11 cellular contexts compared by ENCODE assay signal in genomic region chr18:48140738-48141137, GRCh38.
"Had no signal": no experiment of that assay in that cellular context is flagged by ENCODE, and none has a peak within 500 bp of the region (broad histone marks: within the 10 kb centered on the region; RNA-seq: fewer than 3 reads in every experiment).

No MANE protein-coding gene starts in this region.

- H3K36me3 ChIP-seq: ascending aorta had no signal

- FAIRE-seq: islet of Langerhans had no signal

- DNase-seq: activated CD4-positive, alpha-beta T cell treated with anti-CD3 and anti-CD28 coated beads for 1 hour; activated CD8-positive, alpha-beta memory T cell treated with anti-CD3 and anti-CD28 coated beads, Interleukin-2, amount 50 U/mL, for 4 hours; activated CD8-positive, alpha-beta T cell treated with anti-CD3 and anti-CD28 coated beads for 36 hours; activated T-cell treated with anti-CD3 and anti-CD28 coated beads, Interleukin-2, amount 50 U/mL, for 72 hours; foreskin keratinocyte; head of caudate nucleus had no signal

- H3K9ac ChIP-seq: parathyroid adenoma had no signal

- ATAC-seq: activated CD8-positive, alpha-beta T cell treated with anti-CD3 and anti-CD28 coated beads for 36 hours; activated T-cell treated with anti-CD3 and anti-CD28 coated beads, Interleukin-2, amount 50 U/mL, for 72 hours; foreskin keratinocyte; left lobe of liver had no signal

- H3K4me3 Mint-ChIP-seq: activated CD8-positive, alpha-beta T cell treated with anti-CD3 and anti-CD28 coated beads for 36 hours; activated T-cell treated with anti-CD3 and anti-CD28 coated beads, Interleukin-2, amount 50 U/mL, for 72 hours; T-helper 2 cell treated with Interferon-gamma antibody and Interleukin-4, amounts not matched to agents 5 μg/mL and 100 μg/mL, for 36 hours had no signal

- H3K9me3 ChIP-seq: ascending aorta had no signal

- H3K27ac Mint-ChIP-seq: activated CD8-positive, alpha-beta T cell treated with anti-CD3 and anti-CD28 coated beads for 36 hours; activated T-cell treated with anti-CD3 and anti-CD28 coated beads, Interleukin-2, amount 50 U/mL, for 72 hours; T-helper 2 cell treated with Interferon-gamma antibody and Interleukin-4, amounts not matched to agents 5 μg/mL and 100 μg/mL, for 36 hours had no signal

- H3K27me3 ChIP-seq: ascending aorta had no signal

- H3K9me3 Mint-ChIP-seq: activated CD8-positive, alpha-beta T cell treated with anti-CD3 and anti-CD28 coated beads for 36 hours; activated T-cell treated with anti-CD3 and anti-CD28 coated beads, Interleukin-2, amount 50 U/mL, for 72 hours; T-helper 2 cell treated with Interferon-gamma antibody and Interleukin-4, amounts not matched to agents 5 μg/mL and 100 μg/mL, for 36 hours had no signal

- H3K4me1 ChIP-seq: foreskin keratinocyte had no signal

- H3K4me3 ChIP-seq: ascending aorta had no signal

- H3K27ac ChIP-seq: ascending aorta, foreskin keratinocyte, parathyroid adenoma had no signal

- H3K79me2 ChIP-seq: parathyroid adenoma had no signal
